In the genomic region with DNA sequence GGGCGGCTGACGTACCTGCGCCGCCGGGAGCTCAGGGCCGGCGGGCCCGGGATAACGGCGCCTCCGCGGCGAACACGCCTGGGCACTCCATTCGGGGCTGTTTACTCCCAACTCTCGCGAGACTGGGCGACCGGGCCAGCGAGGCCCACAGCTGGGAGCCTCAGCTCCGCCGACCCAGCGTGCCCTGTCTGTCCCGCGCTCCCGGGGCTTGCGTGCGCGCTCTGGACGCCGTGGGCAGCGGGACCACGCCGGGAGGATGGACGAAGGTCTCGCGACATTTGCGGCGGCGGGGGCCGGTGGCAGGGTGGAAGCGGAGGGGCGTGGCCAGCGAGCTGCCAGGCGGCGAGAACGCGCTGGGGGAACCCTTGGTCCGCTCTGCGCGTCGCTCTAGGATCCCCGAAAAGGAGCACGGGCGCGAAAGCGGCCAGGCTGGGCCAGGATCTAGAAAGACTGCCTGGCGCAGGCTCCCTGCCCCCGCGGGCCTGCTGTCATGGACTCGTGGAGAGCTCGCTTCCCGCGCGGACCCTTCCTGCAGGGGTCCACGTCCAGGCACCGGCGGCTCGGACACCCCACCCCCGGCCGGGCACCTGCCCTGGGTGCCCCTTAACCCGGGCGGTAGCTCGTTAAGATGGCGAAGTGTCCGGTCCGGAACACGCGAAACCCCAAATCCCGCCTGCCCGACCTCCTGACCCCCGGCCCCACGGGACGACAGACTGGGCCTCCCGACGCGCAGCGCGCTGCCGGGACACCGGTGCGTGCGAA, we compare ENCODE assay signal across 8 cellular contexts. TPM values are rescaled to one million over a fixed set of nuclear protein-coding genes. Genes with fewer than 3 reads are reported as not detected.
A peak's percentile ranks its signal among the peaks of the same experiment; 100 is the strongest.
DNase-seq lines count a peak whose midpoint lies in the region; ATAC-seq and TF ChIP-seq lines count a peak whose summit lies in the region.

A gene (minus strand): TSS at position 223 of the 762 bp plus-strand sequence. CDS start 15,159 bp downstream, outside the sequence.

- H3K9me3 Mint-ChIP-seq in type B pancreatic cell = no peaks in the 10 kb centered on the region

- H3K9me3 ChIP-seq in adipocyte (ENCODE audit: control insufficient read depth, low read length) = no peaks in the 10 kb centered on the region

- H3K4me1 Mint-ChIP-seq in type B pancreatic cell (ENCODE audit: unreplicated experiment) = peaks cover 10% of the 10 kb centered on the region

- H3K36me3 ChIP-seq in adipocyte (ENCODE audit: control insufficient read depth, insufficient read depth, low read length, severe bottlenecking) = no peaks in the 10 kb centered on the region

- H3K4me1 ChIP-seq in adipocyte (ENCODE audit: control insufficient read depth, insufficient read depth, low read length) = peaks cover 16% of the 10 kb centered on the region

- TF ChIP-seq CTCF in GM12875 (IDR thresholded peaks at IDR 0.05; ENCODE audit: borderline replicate concordance, insufficient read depth, low read depth, low read length) = no peak
- no peak for TF ChIP-seq CTCF in type B pancreatic cell (conservative IDR thresholded peaks at IDR 0.05)

- peak within 1 kb of the TSS; percentile 99 for H3K9ac ChIP-seq in adipocyte (ENCODE audit: low read length)

- peak within 1 kb of the TSS; percentile 97 for H3K4me3 Mint-ChIP-seq in type B pancreatic cell

- H3K4me3 ChIP-seq in GM12875 (ENCODE audit: low read depth, low read length) = peak within 1 kb of the TSS; percentile 88
- peak within 1 kb of the TSS; percentile 96 for H3K4me3 ChIP-seq in adipocyte (ENCODE audit: low read length)

- peak; percentile 94 for ATAC-seq in HG02798 (IDR thresholded peaks at IDR 0.05; ENCODE audit: poor library complexity, unreplicated experiment)

- DNase-seq in NCI-H1417 treated with DMSO at 0.1 percent for 48 hours (lab: John Stamatoyannopoulos, UW) = peak; percentile 30
- DNase-seq in SW480 (ENCODE audit: low spot score) = peak; percentile 93
- DNase-seq in adipocyte (ENCODE audit: low read depth) = peak; percentile 100
- peak; percentile 99 for DNase-seq in cardiac septum (ENCODE audit: low spot score)
- peak; percentile 95 for DNase-seq in pons (ENCODE audit: low spot score)
- DNase-seq in type B pancreatic cell (ENCODE audit: extremely low spot score, unreplicated experiment) = peak; percentile 100

- H3K27me3 ChIP-seq in adipocyte (replicated peaks; ENCODE audit: control insufficient read depth, insufficient read depth, low read length) = no peaks in the 10 kb centered on the region

- peaks cover 3% of the 10 kb centered on the region for H3K36me3 Mint-ChIP-seq in type B pancreatic cell

- no peaks in the 10 kb centered on the region for H3K27me3 Mint-ChIP-seq in type B pancreatic cell

- H3K27ac Mint-ChIP-seq in type B pancreatic cell = peak within 1 kb of the TSS; percentile 96

- intact Hi-C loops in cardiac septum (cut with DNase I) = loop anchor here (2.0 kb wide), 1 partner anchor 28 kb away; a partner anchor contains a TSS

RNA-seq across cellular contexts. Expression of the gene that starts here (rescaled TPM):
- total RNA-seq in cardiac septum (53.2 TPM), type B pancreatic cell (ENCODE audit: low replicate concordance) (75.7 and 88.4 TPM in 2 replicates)

Comparison
In these comparisons a context has a peak if more than half of its experiments do, and no peak if none do; other contexts are left out.
1. Peak in every context shown above with its lines: DNase-seq, ATAC-seq and H3K4me3 ChIP-seq.
2. DNase-seq: peak in every context shown above with its lines; median percentile 100 in adipocyte; 100 in type B pancreatic cell; 99 in cardiac septum; 95 in pons; 93 in SW480; 30 in NCI-H1417 treated with DMSO at 0.1 percent for 48 hours.